In the genomic region with DNA sequence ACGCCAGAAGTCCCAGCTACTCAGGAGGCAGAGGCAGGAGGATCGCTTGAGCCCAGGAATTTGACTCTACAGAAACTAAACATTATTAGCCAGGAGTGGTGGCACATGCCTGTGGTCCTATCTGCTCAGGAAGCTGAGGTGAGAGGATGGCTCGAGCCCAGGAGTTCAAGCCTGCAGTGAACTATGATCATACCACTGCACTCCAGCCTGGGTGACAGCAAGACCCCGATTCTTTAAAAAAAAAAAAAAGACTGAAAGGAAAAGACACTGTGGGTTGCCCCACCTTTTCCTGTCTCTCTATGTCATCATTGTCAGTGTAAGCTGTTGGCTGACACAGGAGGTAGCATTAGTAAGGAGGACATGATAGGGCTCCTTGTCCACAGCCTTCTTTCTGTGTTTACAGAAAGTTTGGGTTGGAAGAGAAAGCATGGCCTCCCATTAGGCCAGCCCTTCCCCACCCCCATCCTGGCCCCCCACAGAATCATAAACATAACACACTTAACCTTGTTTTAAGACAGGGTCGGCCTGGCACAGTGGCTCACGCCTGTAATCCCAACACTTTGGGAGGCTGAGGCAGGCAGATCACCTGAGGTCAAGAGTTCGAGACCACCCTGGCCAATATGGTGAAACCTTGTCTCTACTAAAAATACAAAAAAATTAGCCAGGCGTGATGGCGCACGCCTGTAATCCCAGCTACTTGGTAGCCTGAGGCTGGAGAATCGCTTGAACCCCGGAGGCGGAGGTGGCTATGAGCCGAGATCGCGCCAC, we compare ENCODE assay signal across 11 cellular contexts. TPM values are rescaled to one million over a fixed set of nuclear protein-coding genes. Genes with fewer than 3 reads are reported as not detected.
A peak's percentile ranks its signal among the peaks of the same experiment; 100 is the strongest.
DNase-seq lines count a peak whose midpoint lies in the region; ATAC-seq and TF ChIP-seq lines count a peak whose summit lies in the region.
"Had no signal": no experiment of that assay in that cellular context is flagged by ENCODE, and none has a peak within 500 bp of the region (broad histone marks: within the 10 kb centered on the region; RNA-seq: fewer than 3 reads in every experiment).

No MANE protein-coding gene starts in this region.

- peak overlapping the region; percentile 65; the same call in 1 of the 2 replicates for H3K27ac Mint-ChIP-seq in GM23338
- peak overlapping the region; percentile 95 for H3K27ac Mint-ChIP-seq in T-helper 17 cell
- H3K27ac Mint-ChIP-seq in effector memory CD8-positive, alpha-beta T cell = peak overlapping the region; percentile 88 to 95
- H3K27ac Mint-ChIP-seq in MCF 10A (ENCODE audit: low read depth, unreplicated experiment) = no peak overlapping the region

- H3K9me3 ChIP-seq in BLaER1 = no peaks in the 10 kb centered on the region
- H3K9me3 ChIP-seq in T-helper 17 cell (ENCODE audit: control insufficient read depth, low read length, poor library complexity, severe bottlenecking) = no peaks in the 10 kb centered on the region
- H3K9me3 ChIP-seq: gastroesophageal sphincter had no signal

- no peaks in the 10 kb centered on the region for H3K79me2 ChIP-seq in GM23338 (replicated peaks; ENCODE audit: insufficient read depth)

- H3K4me2 ChIP-seq in BLaER1 (peak overlapping the region; percentile 45), GM23338 (no peak overlapping the region)

- POLR2A ChIA-PET in MCF 10A (lab: Yijun Ruan, JAX) = interaction anchor here (0.6 to 1.1 kb wide), 2 partner anchors 20 to 87 kb away, joined by 3 read pairs; a partner anchor contains a TSS

- intact Hi-C loops in MCF 10A (cut with micrococcal nuclease) = no loop called here

- CTCF ChIA-PET in MCF 10A (lab: Yijun Ruan, JAX) = interaction anchor here (0.6 to 1.1 kb wide), 2 partner anchors 19 to 105 kb away, joined by 3 read pairs; no protein-coding TSS in a partner anchor

- no peaks in the 10 kb centered on the region for H3F3A ChIP-seq in GM23338 (replicated peaks; ENCODE audit: low read depth)

- H3K4me1 ChIP-seq in BLaER1 (peaks cover 53% of the 10 kb centered on the region), GM23338 (ENCODE audit: insufficient read depth) (peaks cover 12% of the 10 kb centered on the region)
- H3K4me1 ChIP-seq: gastroesophageal sphincter had no signal

- no peaks in the 10 kb centered on the region for H3K9me3 Mint-ChIP-seq in GM23338
- H3K9me3 Mint-ChIP-seq in effector memory CD8-positive, alpha-beta T cell = no peaks in the 10 kb centered on the region
- no peaks in the 10 kb centered on the region for H3K9me3 Mint-ChIP-seq in MCF 10A (ENCODE audit: unreplicated experiment)

- H3K4me3 Mint-ChIP-seq in GM23338 (no peak overlapping the region), T-helper 17 cell (peak overlapping the region; percentile 75), MCF 10A (ENCODE audit: unreplicated experiment) (no peak overlapping the region)
- H3K4me3 Mint-ChIP-seq in effector memory CD8-positive, alpha-beta T cell = peak overlapping the region; percentile 65 to 69

- H3K27me3 ChIP-seq in BLaER1 = no peaks in the 10 kb centered on the region
- H3K27me3 ChIP-seq in GM23338 (ENCODE audit: insufficient read depth) = no peaks in the 10 kb centered on the region
- H3K27me3 ChIP-seq: gastroesophageal sphincter had no signal

- no peaks in the 10 kb centered on the region for H3K36me3 Mint-ChIP-seq in GM23338 (ENCODE audit: low read depth)
- H3K36me3 Mint-ChIP-seq in T-helper 17 cell (ENCODE audit: low read depth) = no peaks in the 10 kb centered on the region
- H3K36me3 Mint-ChIP-seq in effector memory CD8-positive, alpha-beta T cell (ENCODE audit: insufficient read depth) = peaks cover 7% of the 10 kb centered on the region
- H3K36me3 Mint-ChIP-seq in MCF 10A (ENCODE audit: insufficient read depth, unreplicated experiment) = no peaks in the 10 kb centered on the region

- peaks cover 4% of the 10 kb centered on the region; the same call in 1 of the 2 replicates for H3K9me2 ChIP-seq in GM23338 (ENCODE audit: insufficient read depth)

- TF ChIP-seq CTCF in GM23338 (conservative IDR thresholded peaks at IDR 0.05; ENCODE audit: low read depth in 2 of 2) = no peak
- no peak for TF ChIP-seq CTCF in MCF 10A (IDR thresholded peaks at IDR 0.05; ENCODE audit: unreplicated experiment)

- ATAC-seq in GM23338 = no peak
- peak; percentile 69 for ATAC-seq in T-helper 17 cell
- peak; percentile 83 for ATAC-seq in effector memory CD8-positive, alpha-beta T cell (replicated peaks)
- ATAC-seq in HG02973 (IDR thresholded peaks at IDR 0.05; ENCODE audit: unreplicated experiment) = no peak
- no peak for ATAC-seq in HG03045 (IDR thresholded peaks at IDR 0.05; ENCODE audit: unreplicated experiment)
- ATAC-seq: gastroesophageal sphincter had no signal

- peaks cover 16% of the 10 kb centered on the region for H3K4me1 Mint-ChIP-seq in GM23338
- H3K4me1 Mint-ChIP-seq in T-helper 17 cell = peaks cover 46% of the 10 kb centered on the region
- peaks cover 34 to 41% of the 10 kb centered on the region in 2 donors for H3K4me1 Mint-ChIP-seq in effector memory CD8-positive, alpha-beta T cell (ENCODE audit: low read depth in 2 of 2)
- H3K4me1 Mint-ChIP-seq in MCF 10A (ENCODE audit: insufficient read depth, unreplicated experiment) = no peaks in the 10 kb centered on the region

- H3K27me3 Mint-ChIP-seq in GM23338 (ENCODE audit: insufficient read depth, low read depth, poor library complexity) (peaks cover 9% of the 10 kb centered on the region), T-helper 17 cell (no peaks in the 10 kb centered on the region), MCF 10A (ENCODE audit: insufficient read depth, unreplicated experiment) (no peaks in the 10 kb centered on the region)
- H3K27me3 Mint-ChIP-seq in effector memory CD8-positive, alpha-beta T cell = no peaks in the 10 kb centered on the region

- H3K27ac ChIP-seq in BLaER1 = peak overlapping the region; percentile 45
- H3K27ac ChIP-seq in GM23338 (ENCODE audit: low read depth) = no peak overlapping the region
- H3K27ac ChIP-seq: C4-2B, gastroesophageal sphincter had no signal

- no peak overlapping the region for H3K9ac ChIP-seq in BLaER1

- H4K20me1 ChIP-seq in BLaER1 (no peaks in the 10 kb centered on the region), GM23338 (replicated peaks; ENCODE audit: insufficient read depth) (no peaks in the 10 kb centered on the region)

- no peak overlapping the region for H3K4me3 ChIP-seq in BLaER1
- H3K4me3 ChIP-seq in GM23338 = no peak overlapping the region
- H3K4me3 ChIP-seq: gastroesophageal sphincter had no signal

- DNase-seq in GM23338 (ENCODE audit: low spot score) = no peak
- DNase-seq in T-helper 17 cell = peak in 1 of 3 donors; percentile 24
- peak; percentile 18 to 28 (median 22) for DNase-seq in effector memory CD8-positive, alpha-beta T cell
- DNase-seq in germinal center (ENCODE audit: low spot score) = no peak
- no peak for DNase-seq in MCF 10A (ENCODE audit: unreplicated experiment)
- DNase-seq: SHP77 treated with DMSO at 0.1 percent for 48 hours had no signal

- BruUV-seq in MCF 10A (replicated peaks; lab: Mats Ljungman, UMichigan) = no TSS peak

- H2AFZ ChIP-seq in GM23338 = peak overlapping the region; percentile 25

- H3K36me3 ChIP-seq in BLaER1 (no peaks in the 10 kb centered on the region), GM23338 (ENCODE audit: insufficient read depth) (no peaks in the 10 kb centered on the region)
- H3K36me3 ChIP-seq: gastroesophageal sphincter had no signal

TF ChIP-seq in GM23338, 12 proteins besides CTCF, POLR2A, EP300 and RAD21 (continues in another document):
- TF ChIP-seq, protein P1, sequence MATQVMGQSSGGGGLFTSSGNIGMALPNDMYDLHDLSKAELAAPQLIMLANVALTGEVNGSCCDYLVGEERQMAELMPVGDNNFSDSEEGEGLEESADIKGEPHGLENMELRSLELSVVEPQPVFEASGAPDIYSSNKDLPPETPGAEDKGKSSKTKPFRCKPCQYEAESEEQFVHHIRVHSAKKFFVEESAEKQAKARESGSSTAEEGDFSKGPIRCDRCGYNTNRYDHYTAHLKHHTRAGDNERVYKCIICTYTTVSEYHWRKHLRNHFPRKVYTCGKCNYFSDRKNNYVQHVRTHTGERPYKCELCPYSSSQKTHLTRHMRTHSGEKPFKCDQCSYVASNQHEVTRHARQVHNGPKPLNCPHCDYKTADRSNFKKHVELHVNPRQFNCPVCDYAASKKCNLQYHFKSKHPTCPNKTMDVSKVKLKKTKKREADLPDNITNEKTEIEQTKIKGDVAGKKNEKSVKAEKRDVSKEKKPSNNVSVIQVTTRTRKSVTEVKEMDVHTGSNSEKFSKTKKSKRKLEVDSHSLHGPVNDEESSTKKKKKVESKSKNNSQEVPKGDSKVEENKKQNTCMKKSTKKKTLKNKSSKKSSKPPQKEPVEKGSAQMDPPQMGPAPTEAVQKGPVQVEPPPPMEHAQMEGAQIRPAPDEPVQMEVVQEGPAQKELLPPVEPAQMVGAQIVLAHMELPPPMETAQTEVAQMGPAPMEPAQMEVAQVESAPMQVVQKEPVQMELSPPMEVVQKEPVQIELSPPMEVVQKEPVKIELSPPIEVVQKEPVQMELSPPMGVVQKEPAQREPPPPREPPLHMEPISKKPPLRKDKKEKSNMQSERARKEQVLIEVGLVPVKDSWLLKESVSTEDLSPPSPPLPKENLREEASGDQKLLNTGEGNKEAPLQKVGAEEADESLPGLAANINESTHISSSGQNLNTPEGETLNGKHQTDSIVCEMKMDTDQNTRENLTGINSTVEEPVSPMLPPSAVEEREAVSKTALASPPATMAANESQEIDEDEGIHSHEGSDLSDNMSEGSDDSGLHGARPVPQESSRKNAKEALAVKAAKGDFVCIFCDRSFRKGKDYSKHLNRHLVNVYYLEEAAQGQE (IDR thresholded peaks at IDR 0.05; ENCODE audit: unreplicated experiment) = no peak
- TF ChIP-seq STAT1 (IDR thresholded peaks at IDR 0.05; ENCODE audit: unreplicated experiment) (no peak), EZH2 (IDR thresholded peaks at IDR 0.05; ENCODE audit: low read depth, unreplicated experiment) (no peak), POLR2AphosphoS5 (IDR thresholded peaks at IDR 0.05; ENCODE audit: low read depth) (no peak), NANOG (IDR thresholded peaks at IDR 0.05; ENCODE audit: borderline replicate concordance) (no peak), ZNF331 (CRISPR knock-in tag; IDR thresholded peaks at IDR 0.05; ENCODE audit: low read depth) (no peak), JUNB (IDR thresholded peaks at IDR 0.05; ENCODE audit: unreplicated experiment) (no peak), CREB1 (CRISPR knock-in tag; IDR thresholded peaks at IDR 0.05; ENCODE audit: low read depth) (no peak)
- TF ChIP-seq, protein P2, sequence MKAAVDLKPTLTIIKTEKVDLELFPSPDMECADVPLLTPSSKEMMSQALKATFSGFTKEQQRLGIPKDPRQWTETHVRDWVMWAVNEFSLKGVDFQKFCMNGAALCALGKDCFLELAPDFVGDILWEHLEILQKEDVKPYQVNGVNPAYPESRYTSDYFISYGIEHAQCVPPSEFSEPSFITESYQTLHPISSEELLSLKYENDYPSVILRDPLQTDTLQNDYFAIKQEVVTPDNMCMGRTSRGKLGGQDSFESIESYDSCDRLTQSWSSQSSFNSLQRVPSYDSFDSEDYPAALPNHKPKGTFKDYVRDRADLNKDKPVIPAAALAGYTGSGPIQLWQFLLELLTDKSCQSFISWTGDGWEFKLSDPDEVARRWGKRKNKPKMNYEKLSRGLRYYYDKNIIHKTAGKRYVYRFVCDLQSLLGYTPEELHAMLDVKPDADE (IDR thresholded peaks at IDR 0.05) = no peak

RNA-seq across cellular contexts. Expression of a gene that starts 20.6 kb away (rescaled TPM):
- 11.2 and 13.7 TPM in 2 replicates for total RNA-seq in GM23338 (2014; rRNA removed; shearing (Covaris generic))
- 8.9 and 9.1 TPM in 2 replicates for polyA plus RNA-seq in GM23338 (2016; fragmentation: Nextera tagmentation; extraction: Ambion mirVana)
- total RNA-seq in T-helper 17 cell (100 to 1,000 TPM; 152 to 160 TPM), MCF 10A (2022) (6.1 and 7.1 TPM in 2 replicates)

Comparison
In these comparisons a context has a peak if more than half of its experiments do, and no peak if none do; other contexts are left out.
1. ATAC-seq: peak in T-helper 17 cell (single experiment) and effector memory CD8-positive, alpha-beta T cell (single experiment); none in GM23338 (single experiment), HG02973 (single experiment) and HG03045 (single experiment).
2. DNase-seq: peak in effector memory CD8-positive, alpha-beta T cell (3 of 3); none in GM23338 (single experiment), germinal center (single experiment) and MCF 10A (single experiment).
3. H3K4me3 Mint-ChIP-seq: peak in T-helper 17 cell (single experiment) and effector memory CD8-positive, alpha-beta T cell (2 of 2); none in GM23338 (single experiment) and MCF 10A (single experiment).
4. RNA of a gene that starts 20.6 kb away (total RNA-seq): 152 to 160 TPM in T-helper 17 cell; 11.2 to 13.7 TPM in GM23338 and 6.1 to 7.1 TPM in MCF 10A; every median in the first group is over 10 times any median in the second.